Comparison of ENCODE assay signal across 10 cellular contexts in the genomic region with DNA sequence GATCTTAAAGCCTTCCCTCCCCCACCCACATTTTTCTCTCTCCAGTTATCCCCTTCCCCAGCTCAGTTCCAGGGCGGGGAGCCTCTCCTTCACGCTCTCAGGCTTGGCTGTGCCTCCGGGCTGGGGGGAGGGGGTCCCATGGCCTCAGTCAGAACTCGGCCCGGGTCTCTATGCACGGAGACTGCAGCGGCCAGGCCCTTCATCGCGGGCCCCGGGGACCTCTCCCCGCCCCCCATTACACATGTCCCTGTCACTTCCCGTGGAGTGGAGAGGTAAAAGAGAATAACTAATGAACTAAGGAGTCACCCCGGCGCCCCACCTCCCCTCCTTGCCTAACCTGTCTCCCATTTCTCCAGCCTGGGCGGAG. TPM values are rescaled to one million over a fixed set of nuclear protein-coding genes. Genes with fewer than 3 reads are reported as not detected.
A peak's percentile ranks its signal among the peaks of the same experiment; 100 is the strongest.
DNase-seq lines count a peak whose midpoint lies in the region; ATAC-seq and TF ChIP-seq lines count a peak whose summit lies in the region.
"Had no signal": no experiment of that assay in that cellular context is flagged by ENCODE, and none has a peak within 500 bp of the region (broad histone marks: within the 10 kb centered on the region; RNA-seq: fewer than 3 reads in every experiment).

No MANE protein-coding gene starts in this region.

- H3K27ac ChIP-seq in DOHH2 (ENCODE audit: low read depth, low read length) (no peak overlapping the region), OCI-LY7 (ENCODE audit: low read depth, low read length, poor library complexity, severe bottlenecking) (no peak overlapping the region), esophagus squamous epithelium (peak overlapping the region; percentile 85 to 92 (median 89)), gastrocnemius medialis (peak overlapping the region; percentile 83 to 93 (median 92))

- H3K36me3 ChIP-seq in DOHH2 (ENCODE audit: control insufficient read depth, low read length) (peaks cover 9% of the 10 kb centered on the region), OCI-LY7 (ENCODE audit: insufficient read depth, low read length) (peaks cover 15% of the 10 kb centered on the region), esophagus squamous epithelium (peaks cover 0 to 18% (median 6%) of the 10 kb centered on the region in 3 donors), gastrocnemius medialis (peaks cover 0 to 10% of the 10 kb centered on the region in 2 donors)

- CTCF ChIA-PET in OCI-LY7 (lab: Charles Lee; ENCODE audit: unreplicated experiment): no interaction called here

- no TSS peak for BruUV-seq in OCI-LY7 (replicated peaks; lab: Mats Ljungman, UMichigan)

- in situ Hi-C loops in gastrocnemius medialis (cut with MboI; ENCODE audit: low sequenced_read_pairs in 4 of 4): no loop called here

- no peak overlapping the region for H3K4me3 ChIP-seq in DOHH2 (ENCODE audit: low read length)
- H3K4me3 ChIP-seq in OCI-LY7 (ENCODE audit: low read depth, low read length, poor library complexity, severe bottlenecking): no peak overlapping the region
- H3K4me3 ChIP-seq in esophagus squamous epithelium: no peak overlapping the region
- no peak overlapping the region for H3K4me3 ChIP-seq in gastrocnemius medialis

- no peak overlapping the region for H2AFZ ChIP-seq in OCI-LY7 (ENCODE audit: low read length)

- H4K20me1 ChIP-seq in DOHH2 (ENCODE audit: control insufficient read depth, insufficient read depth, low read depth, low read length) (no peaks in the 10 kb centered on the region), OCI-LY7 (ENCODE audit: insufficient read depth, low read length) (no peaks in the 10 kb centered on the region)

- H3K9me3 ChIP-seq in DOHH2 (ENCODE audit: control insufficient read depth, insufficient read depth, low read length) (no peaks in the 10 kb centered on the region), OCI-LY7 (ENCODE audit: low read length) (no peaks in the 10 kb centered on the region), esophagus squamous epithelium (no peaks in the 10 kb centered on the region), gastrocnemius medialis (no peaks in the 10 kb centered on the region)

- 47% methylated on average over 8 of the region's 15 CpGs; no CpG with 5 or more reads in 1 of the 2 donors for WGBS in esophagus squamous epithelium, 2 donors

- intact Hi-C loops in OCI-LY7 (cut with micrococcal nuclease; ENCODE audit: unreplicated experiment): no loop called here
- intact Hi-C loops in esophagus squamous epithelium (cut with DNase I): no loop called here
- intact Hi-C loops in gastrocnemius medialis (cut with DNase I; ENCODE audit: low total_unique reads): loop anchor here (5.0 kb wide), 1 partner anchor 385 kb away; a partner anchor contains a TSS

- H3F3A ChIP-seq in DOHH2 (ENCODE audit: control insufficient read depth, insufficient read depth): peaks cover 7% of the 10 kb centered on the region

- H3K4me1 ChIP-seq in DOHH2 (ENCODE audit: control insufficient read depth, low read length): peaks cover 37% of the 10 kb centered on the region
- peaks cover 24% of the 10 kb centered on the region for H3K4me1 ChIP-seq in OCI-LY7 (ENCODE audit: insufficient read depth, low read length, poor library complexity, severe bottlenecking)
- peaks cover 0 to 67% (median 5%) of the 10 kb centered on the region in 3 donors for H3K4me1 ChIP-seq in esophagus squamous epithelium
- H3K4me1 ChIP-seq in gastrocnemius medialis: peaks cover 8 to 12% of the 10 kb centered on the region in 2 donors

- H3K9me2 ChIP-seq in DOHH2 (replicated peaks; ENCODE audit: control insufficient read depth, low read length) (no peaks in the 10 kb centered on the region), OCI-LY7 (ENCODE audit: insufficient read depth, low read length) (no peaks in the 10 kb centered on the region)

- no peak for TF ChIP-seq CTCF in DOHH2 (IDR thresholded peaks at IDR 0.05; ENCODE audit: low read depth, low read length, poor library complexity, severe bottlenecking)
- no peak for TF ChIP-seq CTCF in OCI-LY7 (conservative IDR thresholded peaks at IDR 0.05; ENCODE audit: low read length)
- TF ChIP-seq CTCF in esophagus squamous epithelium (IDR thresholded peaks at IDR 0.05): no peak
- TF ChIP-seq CTCF in gastrocnemius medialis (IDR thresholded peaks at IDR 0.05 in 4 of 5, conservative IDR thresholded peaks at IDR 0.05 in 1 of 5): no peak

- ATAC-seq in gastrocnemius medialis (no peak), GM19455 (IDR thresholded peaks at IDR 0.05; ENCODE audit: unreplicated experiment) (no peak)

- DNase-seq in OCI-LY7 (ENCODE audit: low spot score) (no peak), esophagus squamous epithelium (lab: John Stamatoyannopoulos, UW) (no peak), gastrocnemius medialis (no peak), SHP77 treated with DMSO at 0.1 percent for 48 hours (lab: John Stamatoyannopoulos, UW) (no peak), COR-L47 (lab: John Stamatoyannopoulos, UW) (no peak), T1000 (lab: John Stamatoyannopoulos, UW) (no peak)
- DNase-seq: RPMI8226 had no signal

- H3K27me3 ChIP-seq in DOHH2 (ENCODE audit: control insufficient read depth, low read length) (no peaks in the 10 kb centered on the region), esophagus squamous epithelium (no peaks in the 10 kb centered on the region), gastrocnemius medialis (no peaks in the 10 kb centered on the region)

- TF ChIP-seq POLR2A in esophagus squamous epithelium (IDR thresholded peaks at IDR 0.05): no peak
- TF ChIP-seq POLR2A in gastrocnemius medialis (IDR thresholded peaks at IDR 0.05): no peak

- H3K4me2 ChIP-seq in DOHH2 (ENCODE audit: low read length): peak overlapping the region; percentile 13; the same call in 1 of the 2 replicates
- H3K4me2 ChIP-seq in OCI-LY7 (ENCODE audit: low read length): peak overlapping the region; percentile 58; the same call in 1 of the 2 replicates

- POLR2A ChIA-PET in OCI-LY7 (lab: Charles Lee): interaction anchor here (1.4 kb wide), 1 partner anchor 82 kb away, joined by 4 read pairs; no protein-coding TSS in a partner anchor

- H3K79me2 ChIP-seq in DOHH2 (ENCODE audit: control insufficient read depth, low read length) (peaks cover 29% of the 10 kb centered on the region), OCI-LY7 (ENCODE audit: insufficient read depth, low read depth, low read length) (peaks cover 16% of the 10 kb centered on the region; the same call in 1 of the 2 replicates)

RNA-seq across cellular contexts. Expression of a gene that starts 0.8 kb away (rescaled TPM):
- 9.9 and 10.6 TPM in 2 replicates for total RNA-seq in OCI-LY7 (2014; rRNA removed; shearing (Covaris generic))
- total RNA-seq in OCI-LY7 (2022) (11.0 and 16.7 TPM in 2 replicates), esophagus squamous epithelium (10 to 100 TPM; 15.7 to 33.8 (median 19.9) TPM), gastrocnemius medialis (10 to 100 TPM in 3 of 4 donors, 1 to 10 TPM in 1; 9.1 to 33.1 (median 21.3) TPM)

RNA-seq across cellular contexts. Expression of a gene that starts 13.0 kb away (rescaled TPM):
- 0.79 and 2.3 TPM in 2 replicates for total RNA-seq in OCI-LY7 (2014; rRNA removed; shearing (Covaris generic))
- 2.3 and 2.9 TPM in 2 replicates for total RNA-seq in OCI-LY7 (2022)
- total RNA-seq in esophagus squamous epithelium: under 1 TPM; 0.15 to 0.57 (median 0.37) TPM
- total RNA-seq in gastrocnemius medialis: 1 to 10 TPM in 1 of 4 donors, under 1 TPM in 3; 0.15 to 3.9 (median 0.40) TPM

RNA-seq across cellular contexts. Expression of a gene that starts 15.3 kb away (rescaled TPM):
- 16.7 and 21.2 TPM in 2 replicates for total RNA-seq in OCI-LY7 (2014; rRNA removed; shearing (Covaris generic))
- total RNA-seq in OCI-LY7 (2022) (54.3 and 56.9 TPM in 2 replicates), esophagus squamous epithelium (100 to 1,000 TPM; 134 to 187 (median 152) TPM), gastrocnemius medialis (10 to 100 TPM; 12.8 to 53.5 (median 32.5) TPM)

RNA-seq across cellular contexts. Expression of a gene that starts 24.5 kb away (rescaled TPM):
- 0.85 and 1.0 TPM in 2 replicates for total RNA-seq in OCI-LY7 (2014; rRNA removed; shearing (Covaris generic))
- total RNA-seq in OCI-LY7 (2022) (1.1 and 1.7 TPM in 2 replicates), esophagus squamous epithelium (10 to 100 TPM in 1 of 4 donors, 1 to 10 TPM in 3; 5.1 to 15.0 (median 8.5) TPM), gastrocnemius medialis (1 to 10 TPM; 2.7 to 7.3 (median 5.3) TPM)

RNA-seq across cellular contexts. Expression of a gene that starts 46.1 kb away (rescaled TPM):
- total RNA-seq in OCI-LY7 (2014; rRNA removed; shearing (Covaris generic)): not detected in 2 replicates
- total RNA-seq in OCI-LY7 (2022) (not detected in 2 replicates), esophagus squamous epithelium (under 1 TPM in 1 of 4 donors, not detected in 3; 0.38 TPM), gastrocnemius medialis (not detected)
- total RNA-seq: Daoy had no signal

Comparison
In these comparisons a context has a peak if more than half of its experiments do, and no peak if none do; other contexts are left out.
1. H3K27ac ChIP-seq: peak in esophagus squamous epithelium (4 of 4) and gastrocnemius medialis (4 of 4); none in DOHH2 (single experiment) and OCI-LY7 (single experiment).